8 cellular contexts compared by ENCODE assay signal in genomic region chr2:113240150-113240914, GRCh38. TPM values are rescaled to one million over a fixed set of nuclear protein-coding genes. Genes with fewer than 3 reads are reported as not detected.
DNase-seq lines count a peak whose midpoint lies in the region; ATAC-seq lines count a peak whose summit lies in the region.

No MANE protein-coding gene starts in this region.

- DNase-seq in Caki2 (ENCODE audit: low read depth), result peak; percentile 75
- DNase-seq in NCI-H1105 treated with DMSO at 0.1 percent for 48 hours (lab: John Stamatoyannopoulos, UW), result peak; percentile 57
- DNase-seq in astrocyte of the hippocampus (ENCODE audit: low read depth, low spot score), result peak; percentile 91
- DNase-seq in iris pigment epithelial cell (ENCODE audit: low read depth), result peak; percentile 72
- DNase-seq in retina, result no peak
- DNase-seq in SKM-1 treated with dmso at 0.1 percent for 144 hours (lab: John Stamatoyannopoulos, UW; ENCODE audit: unreplicated experiment), result no peak

- peak overlapping the region in 1 of 2 donors; percentile 44 for H3K4me3 ChIP-seq in stomach smooth muscle (ENCODE audit: low read length in 2 of 2)

- H3K4me1 ChIP-seq in stomach smooth muscle (ENCODE audit: control insufficient read depth, insufficient read depth, low read length), result peaks cover 22% of the 10 kb centered on the region

- no peaks in the 10 kb centered on the region for H3K27me3 ChIP-seq in stomach smooth muscle (ENCODE audit: control insufficient read depth in 1 of 2, insufficient read depth in 2 of 2, low read length in 2 of 2)

- no peaks in the 10 kb centered on the region for H3K36me3 ChIP-seq in stomach smooth muscle (ENCODE audit: control insufficient read depth in 2 of 2, insufficient read depth in 2 of 2, low read length in 2 of 2)

- H3K9ac ChIP-seq in stomach smooth muscle (ENCODE audit: low read length in 2 of 2), result no peak overlapping the region

- in situ Hi-C loops in Caki2 (cut with HindIII; ENCODE audit: low pct_unique_long_range_greater_than_20kb, low sequenced_read_pairs), result no loop called here

- no peak for ATAC-seq in GM18511 (IDR thresholded peaks at IDR 0.05; ENCODE audit: unreplicated experiment)

- H3K9me3 ChIP-seq in stomach smooth muscle (ENCODE audit: control insufficient read depth in 2 of 2, low read length in 2 of 2), result no peaks in the 10 kb centered on the region

- peak overlapping the region; percentile 37 for H3K27ac ChIP-seq in stomach smooth muscle (ENCODE audit: low read length)

RNA-seq across cellular contexts. Expression of gene PAX8, which starts 38.4 kb away (rescaled TPM):
- 50.7 and 89.7 TPM in 2 replicates for total RNA-seq in Caki2 (2014; rRNA removed; shearing (Covaris generic); ENCODE audit: low replicate concordance)

Comparison
In these comparisons a context has a peak if more than half of its experiments do, and no peak if none do; other contexts are left out.
1. DNase-seq: peak in Caki2 (single experiment), NCI-H1105 treated with DMSO at 0.1 percent for 48 hours (single experiment), astrocyte of the hippocampus (single experiment) and iris pigment epithelial cell (single experiment); none in retina (single experiment) and SKM-1 treated with dmso at 0.1 percent for 144 hours (single experiment).